12 cellular contexts compared by ENCODE assay signal in the genomic region with DNA sequence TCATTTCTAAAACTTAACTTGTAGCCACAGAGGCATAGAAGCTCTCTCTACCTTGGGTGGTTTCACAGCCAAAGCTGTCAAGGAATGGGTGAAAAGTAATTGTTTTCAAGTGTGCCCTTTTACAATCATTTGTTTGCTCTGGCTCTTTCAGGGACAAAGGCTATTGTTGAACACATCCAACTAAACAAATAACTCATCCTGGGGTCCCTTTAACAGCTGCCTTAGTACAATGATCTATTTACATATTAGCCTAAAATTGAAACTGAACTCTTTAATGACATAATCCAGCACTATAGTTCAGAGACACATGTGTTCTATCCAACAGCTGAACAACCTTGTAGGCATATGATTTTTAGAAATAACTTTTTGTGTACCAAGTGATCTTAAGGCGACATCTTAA. TPM values are rescaled to one million over a fixed set of nuclear protein-coding genes. Genes with fewer than 3 reads are reported as not detected.
A peak's percentile ranks its signal among the peaks of the same experiment; 100 is the strongest.
DNase-seq lines count a peak whose midpoint lies in the region; ATAC-seq, FAIRE-seq and TF ChIP-seq lines count a peak whose summit lies in the region.
"Had no signal": no experiment of that assay in that cellular context is flagged by ENCODE, and none has a peak within 500 bp of the region (broad histone marks: within the 10 kb centered on the region; RNA-seq: fewer than 3 reads in every experiment).

No MANE protein-coding gene starts in this region.

- POLR2A ChIA-PET in H1 (lab: Charles Lee; ENCODE audit: partially characterized antibody) (interaction anchor here (0.7 to 1.0 kb wide), 2 partner anchors 59 to 449 kb away, joined by 3 read pairs; partner anchors contain the start of genes ABCE1 and ANAPC10), OCI-LY7 (lab: Charles Lee) (interaction anchor here (0.6 to 1.2 kb wide), 2 partner anchors 20 to 116 kb away, joined by 3 to 7 read pairs; no protein-coding TSS in a partner anchor)

- H3K27me3 Mint-ChIP-seq in glutamatergic neuron (ENCODE audit: unreplicated experiment): peaks cover 20% of the 10 kb centered on the region

- H3K18ac ChIP-seq in H1 (ENCODE audit: extremely low read depth, low read length): no peak overlapping the region

- H2AFZ ChIP-seq in H1 (ENCODE audit: low read length) (no peak overlapping the region), OCI-LY7 (ENCODE audit: low read length) (no peak overlapping the region)

- no peaks in the 10 kb centered on the region for H3K9me2 ChIP-seq in OCI-LY7 (ENCODE audit: insufficient read depth, low read length)

- no peaks in the 10 kb centered on the region for H3K79me2 ChIP-seq in H1 (ENCODE audit: control insufficient read depth in 1 of 2, insufficient read depth in 2 of 2, low read length in 2 of 2)
- H3K79me2 ChIP-seq in OCI-LY7 (ENCODE audit: insufficient read depth, low read depth, low read length): no peaks in the 10 kb centered on the region

- no peak overlapping the region for H2BK20ac ChIP-seq in H1 (ENCODE audit: low read length)

- H3K79me1 ChIP-seq in H1 (ENCODE audit: low read depth, low read length): no peaks in the 10 kb centered on the region

- peaks cover 7% of the 10 kb centered on the region; the same call in 1 of the 2 replicates for H3K23me2 ChIP-seq in H1 (ENCODE audit: low read depth, low read length)

- H3K4ac ChIP-seq in H1 (replicated peaks; ENCODE audit: insufficient read length, low read depth, low read length): no peak overlapping the region

- no peak overlapping the region for H4K91ac ChIP-seq in H1 (replicated peaks; ENCODE audit: insufficient read length, low read length)

- intact Hi-C loops in OCI-LY7 (cut with micrococcal nuclease; ENCODE audit: unreplicated experiment): no loop called here

- peak; percentile 69 for FAIRE-seq in H1 (lab: Jason Lieb, UNC)
- FAIRE-seq: K562 had no signal

- H3K36me3 ChIP-seq in H1 (ENCODE audit: control insufficient read depth in 2 of 4, insufficient read depth in 4 of 4, low read length in 3 of 4) (no peaks in the 10 kb centered on the region), OCI-LY7 (ENCODE audit: insufficient read depth, low read length) (no peaks in the 10 kb centered on the region)
- H3K36me3 ChIP-seq: tibial artery had no signal

- no peak overlapping the region for H3K14ac ChIP-seq in H1 (ENCODE audit: insufficient read length)

- no peak overlapping the region for H4K5ac ChIP-seq in H1 (ENCODE audit: insufficient read length, low read depth, low read length)

- CTCF ChIA-PET in H1 (lab: Charles Lee; ENCODE audit: partially characterized antibody): interaction anchor here (0.8 to 1.0 kb wide), 2 partner anchors 8 to 65 kb away, joined by 3 to 5 read pairs; no protein-coding TSS in a partner anchor
- CTCF ChIA-PET in OCI-LY7 (lab: Charles Lee; ENCODE audit: unreplicated experiment): no interaction called here

- no peak overlapping the region for H2BK120ac ChIP-seq in H1 (replicated peaks; ENCODE audit: low read depth, low read length)

- no TSS peak for BruUV-seq in OCI-LY7 (replicated peaks; lab: Mats Ljungman, UMichigan)

- H4K20me1 ChIP-seq in H1 (replicated peaks in 1 of 2; ENCODE audit: control insufficient read depth in 1 of 2, insufficient read depth in 2 of 2, low read length in 2 of 2) (peaks cover 3 to 9% of the 10 kb centered on the region in 2 experiments), OCI-LY7 (ENCODE audit: insufficient read depth, low read length) (no peaks in the 10 kb centered on the region)

- H3K27ac ChIP-seq in H1 (ENCODE audit: low read depth, low read length) (no peak overlapping the region), substantia nigra (ENCODE audit: low read depth, low read length, poor library complexity, severe bottlenecking) (peak overlapping the region; percentile 95), OCI-LY7 (ENCODE audit: low read depth, low read length, poor library complexity, severe bottlenecking) (no peak overlapping the region)
- H3K27ac ChIP-seq: tibial artery had no signal

- no peak overlapping the region for H3K23ac ChIP-seq in H1 (ENCODE audit: insufficient read length)

- no peaks in the 10 kb centered on the region for H3K9me3 ChIP-seq in H1 (ENCODE audit: insufficient read depth in 2 of 2, low read depth in 1 of 2, low read length in 1 of 2)
- no peaks in the 10 kb centered on the region for H3K9me3 ChIP-seq in OCI-LY7 (ENCODE audit: low read length)
- H3K9me3 ChIP-seq: tibial artery had no signal

- no peak for TF ChIP-seq RAD21 in H1 (IDR thresholded peaks at IDR 0.05 in 1 of 2, conservative IDR thresholded peaks at IDR 0.05 in 1 of 2; ENCODE audit: low read depth in 2 of 2, low read length in 2 of 2)

- H3K4me1 ChIP-seq in H1 (replicated peaks in 1 of 4; ENCODE audit: control insufficient read depth in 3 of 4, insufficient read depth in 4 of 4, low read length in 3 of 4) (peaks cover 4 to 27% (median 12%) of the 10 kb centered on the region in 4 experiments; a peak in 6 of 7 replicates), OCI-LY7 (ENCODE audit: insufficient read depth, low read length, poor library complexity, severe bottlenecking) (no peaks in the 10 kb centered on the region)

- H3K36me3 Mint-ChIP-seq in glutamatergic neuron (ENCODE audit: unreplicated experiment): no peaks in the 10 kb centered on the region
- H3K36me3 Mint-ChIP-seq: CD8-positive, alpha-beta memory T cell had no signal

- no peak for TF ChIP-seq EP300 in H1 (IDR thresholded peaks at IDR 0.05; ENCODE audit: borderline replicate concordance in 1 of 2, low read depth in 2 of 2, low read length in 2 of 2)

- H3K4me3 Mint-ChIP-seq in glutamatergic neuron (ENCODE audit: unreplicated experiment): no peak overlapping the region
- H3K4me3 Mint-ChIP-seq: CD8-positive, alpha-beta memory T cell had no signal

- TF ChIP-seq POLR2A in H1 (IDR thresholded peaks at IDR 0.05; ENCODE audit: control extremely low read depth in 1 of 2, low read depth in 2 of 2, low read length in 2 of 2): no peak

- no peak overlapping the region for H3K56ac ChIP-seq in H1 (replicated peaks; ENCODE audit: insufficient read length, low read depth, low read length)

- peaks cover 22 to 45% (median 39%) of the 10 kb centered on the region in 4 experiments for H3K27me3 ChIP-seq in H1 (replicated peaks in 1 of 4; ENCODE audit: control insufficient read depth in 3 of 4, extremely low read depth in 1 of 4, insufficient read depth in 3 of 4, low read length in 3 of 4)

- ATAC-seq in GM21786 (IDR thresholded peaks at IDR 0.05; ENCODE audit: unreplicated experiment): no peak
- ATAC-seq: K562, Right ventricle myocardium inferior had no signal

- H2AK5ac ChIP-seq in H1 (ENCODE audit: low read depth, low read length): no peak overlapping the region

- no peak overlapping the region for H4K8ac ChIP-seq in H1 (ENCODE audit: extremely low read depth, insufficient read depth, low read length)

- H3K4me2 ChIP-seq in H1 (ENCODE audit: insufficient read depth in 1 of 2, low read depth in 2 of 2, low read length in 2 of 2) (peak overlapping the region in 1 of 2 experiments; percentile 98; a peak in 2 of 4 replicates), OCI-LY7 (ENCODE audit: low read length) (no peak overlapping the region)

- DNase-seq in NCI-H1105 (lab: John Stamatoyannopoulos, UW): peak; percentile 34
- peak; percentile 90 for DNase-seq in NCI-H69 (lab: John Stamatoyannopoulos, UW)
- no peak for DNase-seq in H1 (ENCODE audit: low read depth in 1 of 2, low spot score in 2 of 2)
- DNase-seq in substantia nigra (lab: John Stamatoyannopoulos, UW): peak in 1 of 49 donors; percentile 14
- DNase-seq in OCI-LY7 (ENCODE audit: low spot score): no peak
- DNase-seq in glutamatergic neuron: no peak
- DNase-seq: CD8-positive, alpha-beta memory T cell; NCI-H226; tibial artery had no signal

- no peak overlapping the region for H3K27ac Mint-ChIP-seq in glutamatergic neuron (ENCODE audit: unreplicated experiment)
- H3K27ac Mint-ChIP-seq: CD8-positive, alpha-beta memory T cell had no signal

- H3K4me1 Mint-ChIP-seq in glutamatergic neuron (ENCODE audit: low read depth, unreplicated experiment): peaks cover 16% of the 10 kb centered on the region

- no peak overlapping the region for H2BK15ac ChIP-seq in H1 (ENCODE audit: low read length)

- H2BK5ac ChIP-seq in H1 (ENCODE audit: low read depth, low read length): no peak overlapping the region

- H3K4me3 ChIP-seq in H1 (ENCODE audit: extremely low read depth in 1 of 4, insufficient read depth in 2 of 4, low read depth in 3 of 4, low read length in 4 of 4) (peak overlapping the region in 2 of 4 experiments; percentile 16 to 28; a peak in 3 of 8 replicates), OCI-LY7 (ENCODE audit: low read depth, low read length, poor library complexity, severe bottlenecking) (no peak overlapping the region)
- H3K4me3 ChIP-seq: K562, tibial artery had no signal

- H3K9me3 Mint-ChIP-seq in glutamatergic neuron (ENCODE audit: unreplicated experiment): peaks cover 11% of the 10 kb centered on the region

- no peak for TF ChIP-seq CTCF in H1 (IDR thresholded peaks at IDR 0.05; ENCODE audit: control extremely low read depth in 1 of 3, insufficient read depth in 1 of 3, low read depth in 1 of 3, low read length in 3 of 3)
- TF ChIP-seq CTCF in OCI-LY7 (conservative IDR thresholded peaks at IDR 0.05; ENCODE audit: low read length): no peak
- TF ChIP-seq CTCF in glutamatergic neuron (IDR thresholded peaks at IDR 0.05; ENCODE audit: partially characterized antibody, unreplicated experiment): no peak

- H3K9ac ChIP-seq in H1 (replicated peaks in 1 of 4; ENCODE audit: extremely low read depth in 1 of 4, low read depth in 3 of 4, low read length in 3 of 4): no peak overlapping the region

- WGBS in H1 (ENCODE audit: extremely low coverage in 1 of 2, insufficient coverage in 1 of 2, insufficient read length in 1 of 2, insufficient replicate concordance in 2 of 2, low coverage in 1 of 2, low lambda C conversion rate in 2 of 2, missing lambda C conversion rate in 1 of 2), 2 experiments: 53% methylated on average over 1 of the region's 1 CpG; no CpG with 5 or more reads in 1 of the 2 experiments

- H2BK12ac ChIP-seq in H1 (ENCODE audit: low read depth, low read length): no peak overlapping the region

TF ChIP-seq in H1, 55 proteins besides CTCF, POLR2A, EP300 and RAD21 (continues in another document):
- no peak for TF ChIP-seq GTF2F1 (IDR thresholded peaks at IDR 0.05; ENCODE audit: borderline replicate concordance, low read depth, low read length)
- TF ChIP-seq POLR2AphosphoS5 (IDR thresholded peaks at IDR 0.05; ENCODE audit: low read depth, low read length): no peak
- TF ChIP-seq CHD2 (IDR thresholded peaks at IDR 0.05; ENCODE audit: low read length): no peak

RNA-seq across cellular contexts. Expression of gene HHIP, which starts 3.7 kb away (rescaled TPM):
- 0.84 and 1.3 TPM in 2 replicates for total RNA-seq in H1 (2021; fragmentation: NEBNext Ultra II Directional; extraction: Animal tissue kit (Norgen Biotek cat#: 25700))
- 0.05 and 0.28 TPM in 2 replicates for polyA plus RNA-seq in H1 (2011; rRNA removed)
- polyA plus RNA-seq in H1 (2011; cell fraction: cytosol; rRNA removed): 0.40 TPM
- 0.19 TPM for polyA plus RNA-seq in H1 (2011; cell fraction: nucleus; rRNA removed)
- polyA plus RNA-seq in H1 (2012, experiment 1 of 2): 0.16 to 0.47 TPM (median 0.21 TPM) in 4 replicates
- polyA plus RNA-seq in H1 (2012, experiment 2 of 2): 0.14 TPM
- 0.22 TPM for polyA plus RNA-seq in H1 (2013, experiment 1 of 2)
- polyA plus RNA-seq in H1 (2013, experiment 2 of 2): 0.15 TPM
- under 0.01 and 0.10 TPM in 2 replicates for polyA minus RNA-seq in H1 (2011; rRNA and poly(A)+ RNA removed)
- not detected for polyA minus RNA-seq in H1 (2011; cell fraction: cytosol; rRNA and poly(A)+ RNA removed)
- 0.50 TPM for polyA minus RNA-seq in H1 (2011; cell fraction: nucleus; rRNA and poly(A)+ RNA removed)
- total RNA-seq in OCI-LY7 (2014; rRNA removed; shearing (Covaris generic)): not detected in 2 replicates
- total RNA-seq in OCI-LY7 (2022) (not detected in 2 replicates), glutamatergic neuron (ENCODE audit: unreplicated experiment) (9.7 TPM)
- total RNA-seq: CD8-positive, alpha-beta memory T cell; Right ventricle myocardium inferior had no signal
- polyA plus RNA-seq: CD8-positive, alpha-beta memory T cell; K562 had no signal

Comparison
In these comparisons a context has a peak if more than half of its experiments do, and no peak if none do; other contexts are left out.
1. DNase-seq: peak in NCI-H1105 (single experiment) and NCI-H69 (single experiment); none in H1 (0 of 2), OCI-LY7 (single experiment) and glutamatergic neuron (single experiment).